In the genomic region with DNA sequence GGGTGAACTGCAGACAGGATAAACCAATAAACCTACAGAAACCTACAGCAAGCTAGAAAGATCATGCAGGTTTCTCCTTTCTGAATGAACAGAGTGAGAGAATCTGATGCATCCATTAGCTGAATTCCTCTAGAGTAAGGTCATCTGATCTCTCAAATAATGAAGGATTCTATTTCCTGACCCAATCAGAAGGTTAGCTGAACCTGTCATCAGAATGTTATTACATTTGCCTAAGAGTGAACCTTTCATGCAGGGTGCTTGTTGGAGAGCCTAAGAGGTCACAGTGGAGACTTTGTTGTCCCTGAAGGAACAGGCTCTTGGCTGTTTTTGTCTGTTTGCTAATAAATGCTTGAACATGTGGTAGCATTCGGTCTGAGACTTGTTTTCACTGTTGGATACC, we compare ENCODE assay signal across 23 cellular contexts. TPM values are rescaled to one million over a fixed set of nuclear protein-coding genes. Genes with fewer than 3 reads are reported as not detected.
A peak's percentile ranks its signal among the peaks of the same experiment; 100 is the strongest.
DNase-seq lines count a peak whose midpoint lies in the region; ATAC-seq, FAIRE-seq and TF ChIP-seq lines count a peak whose summit lies in the region.
"Had no signal": no experiment of that assay in that cellular context is flagged by ENCODE, and none has a peak within 500 bp of the region (broad histone marks: within the 10 kb centered on the region; RNA-seq: fewer than 3 reads in every experiment).

No MANE protein-coding gene starts in this region.

- TF ChIP-seq POLR2A in body of pancreas (IDR thresholded peaks at IDR 0.05), result no peak
- no peak for TF ChIP-seq POLR2A in heart left ventricle (IDR thresholded peaks at IDR 0.05)

- POLR2A ChIA-PET in SK-N-SH (lab: Yijun Ruan, JAX), result no interaction called here

- H3K9ac ChIP-seq in SK-N-SH, result no peak overlapping the region

- no peaks in the 10 kb centered on the region for H3K9me2 ChIP-seq in SK-N-SH

- no peaks in the 10 kb centered on the region for H3K4me1 ChIP-seq in SK-N-SH (ENCODE audit: control insufficient read depth in 1 of 2, insufficient read depth in 2 of 2, low read depth in 1 of 2, low read length in 1 of 2)
- peaks cover 10% of the 10 kb centered on the region for H3K4me1 ChIP-seq in body of pancreas
- H3K4me1 ChIP-seq in heart left ventricle, result peaks cover 0 to 22% (median 0%) of the 10 kb centered on the region in 12 donors

- CTCF ChIA-PET in SK-N-SH (lab: Yijun Ruan, JAX), result interaction anchor here (1.4 to 1.7 kb wide), 4 partner anchors 8 to 355 kb away, joined by 3 to 10 read pairs (median 8); no protein-coding TSS in a partner anchor

- no peaks in the 10 kb centered on the region for H4K20me1 ChIP-seq in SK-N-SH (ENCODE audit: insufficient read depth)

- H3K4me3 ChIP-seq in SK-N-SH (ENCODE audit: low read depth in 2 of 2, low read length in 1 of 2), result no peak overlapping the region
- H3K4me3 ChIP-seq in body of pancreas, result no peak overlapping the region
- H3K4me3 ChIP-seq in heart left ventricle, result no peak overlapping the region

- peak; percentile 27; the same call in 1 of the 3 replicates for ATAC-seq in SK-N-SH treated with all-trans-retinoic acid at 6 μM for 48 hours
- ATAC-seq in body of pancreas, result peak; percentile 49
- no peak for ATAC-seq in heart left ventricle

- no peak overlapping the region for H2AFZ ChIP-seq in SK-N-SH (ENCODE audit: low read depth)

- no peak for TF ChIP-seq RAD21 in SK-N-SH (IDR thresholded peaks at IDR 0.05; ENCODE audit: low read length)

- H3F3A ChIP-seq in SK-N-SH (replicated peaks; ENCODE audit: insufficient read depth), result no peaks in the 10 kb centered on the region

- no peaks in the 10 kb centered on the region for H3K79me2 ChIP-seq in SK-N-SH (ENCODE audit: insufficient read depth)

- TF ChIP-seq CTCF in SK-N-SH (IDR thresholded peaks at IDR 0.05), result no peak
- no peak for TF ChIP-seq CTCF in body of pancreas (IDR thresholded peaks at IDR 0.05)
- TF ChIP-seq CTCF in heart left ventricle (IDR thresholded peaks at IDR 0.05), result no peak

- H3K27ac ChIP-seq in SK-N-SH (ENCODE audit: low read depth in 2 of 2, low read length in 1 of 2), result no peak overlapping the region
- H3K27ac ChIP-seq in body of pancreas, result peak overlapping the region in 2 of 4 donors; percentile 29 to 50
- no peak overlapping the region for H3K27ac ChIP-seq in heart left ventricle
- H3K27ac ChIP-seq: 22Rv1 had no signal

- DNase-seq in SK-N-SH (no peak), body of pancreas (no peak), kidney glomerular epithelial cell (lab: John Stamatoyannopoulos, UW) (peak; percentile 56), NCI-H526 treated with DMSO at 0.1 percent for 48 hours (lab: John Stamatoyannopoulos, UW) (no peak), RCC 7860 (ENCODE audit: low spot score) (no peak), SW480 (ENCODE audit: low spot score) (no peak), heart left ventricle (no peak)
- DNase-seq: CD4-positive, alpha-beta memory T cell; DMS79; GF-D8; H7; NCI-H1092; NCI-H146; NCI-H2081; NCI-H524 had no signal

- 11% methylated on average over 1 of the region's 1 CpG for WGBS in SK-N-SH (ENCODE audit: low lambda C conversion rate)
- WGBS in body of pancreas, 2 donors, result 8 to 31% methylated on average over 1 of the region's 1 CpG
- WGBS in heart left ventricle, 4 donors, result 50 to 77% (median 62%) methylated on average over 1 of the region's 1 CpG

- FAIRE-seq in RCC 7860 (lab: Jason Lieb, UNC), result no peak
- FAIRE-seq: D721Med, GM12892 had no signal

- TF ChIP-seq EP300 in SK-N-SH (IDR thresholded peaks at IDR 0.05; ENCODE audit: borderline replicate concordance in 1 of 2, low read depth in 1 of 2, low read length in 1 of 2), result no peak

- H3K36me3 ChIP-seq in SK-N-SH (replicated peaks in 1 of 2; ENCODE audit: control insufficient read depth in 1 of 2, insufficient read depth in 2 of 2, low read length in 1 of 2) (no peaks in the 10 kb centered on the region), body of pancreas (replicated peaks in 1 of 2; ENCODE audit: insufficient read depth in 1 of 2, low read depth in 2 of 2) (no peaks in the 10 kb centered on the region), heart left ventricle (no peaks in the 10 kb centered on the region)

- no peak overlapping the region for H3K4me2 ChIP-seq in SK-N-SH

- H3K9me3 ChIP-seq in SK-N-SH (no peaks in the 10 kb centered on the region), body of pancreas (no peaks in the 10 kb centered on the region), heart left ventricle (no peaks in the 10 kb centered on the region)

- intact Hi-C loops in body of pancreas (cut with DNase I) (loop anchor here (10.0 kb wide), 1 partner anchor 358 kb away; no protein-coding TSS in a partner anchor), heart left ventricle (cut with DNase I) (loop anchor here in 7 of 10 donors (5.0 to 10.0 kb wide), 4 partner anchors 355 to 668 kb away; a partner anchor contains a TSS)

- H3K27me3 ChIP-seq in SK-N-SH (ENCODE audit: insufficient read depth), result no peaks in the 10 kb centered on the region
- no peaks in the 10 kb centered on the region for H3K27me3 ChIP-seq in body of pancreas
- H3K27me3 ChIP-seq in heart left ventricle, result no peaks in the 10 kb centered on the region

TF ChIP-seq in SK-N-SH treated with all-trans-retinoic acid at 6 μM for 48 hours, 23 proteins besides CTCF, POLR2A, EP300 and RAD21:
- no peak for TF ChIP-seq RARB (CRISPR knock-in tag; IDR thresholded peaks at IDR 0.05)
- TF ChIP-seq, protein P1, sequence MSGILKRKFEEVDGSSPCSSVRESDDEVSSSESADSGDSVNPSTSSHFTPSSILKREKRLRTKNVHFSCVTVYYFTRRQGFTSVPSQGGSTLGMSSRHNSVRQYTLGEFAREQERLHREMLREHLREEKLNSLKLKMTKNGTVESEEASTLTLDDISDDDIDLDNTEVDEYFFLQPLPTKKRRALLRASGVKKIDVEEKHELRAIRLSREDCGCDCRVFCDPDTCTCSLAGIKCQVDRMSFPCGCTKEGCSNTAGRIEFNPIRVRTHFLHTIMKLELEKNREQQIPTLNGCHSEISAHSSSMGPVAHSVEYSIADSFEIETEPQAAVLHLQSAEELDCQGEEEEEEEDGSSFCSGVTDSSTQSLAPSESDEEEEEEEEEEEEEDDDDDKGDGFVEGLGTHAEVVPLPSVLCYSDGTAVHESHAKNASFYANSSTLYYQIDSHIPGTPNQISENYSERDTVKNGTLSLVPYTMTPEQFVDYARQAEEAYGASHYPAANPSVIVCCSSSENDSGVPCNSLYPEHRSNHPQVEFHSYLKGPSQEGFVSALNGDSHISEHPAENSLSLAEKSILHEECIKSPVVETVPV (CRISPR knock-in tag; IDR thresholded peaks at IDR 0.05), result no peak
TF ChIP-seq in SK-N-SH treated with all-trans-retinoic acid at 6 μM for 48 hours: peak in this region for 0.

TF ChIP-seq in SK-N-SH, 30 proteins besides CTCF, POLR2A, EP300 and RAD21 (continues in another document):
- TF ChIP-seq YY1 (IDR thresholded peaks at IDR 0.05; ENCODE audit: low read depth) (no peak), JUND (IDR thresholded peaks at IDR 0.05) (no peak), NFIC (IDR thresholded peaks at IDR 0.05; ENCODE audit: borderline replicate concordance) (no peak)
- TF ChIP-seq, protein P2, sequence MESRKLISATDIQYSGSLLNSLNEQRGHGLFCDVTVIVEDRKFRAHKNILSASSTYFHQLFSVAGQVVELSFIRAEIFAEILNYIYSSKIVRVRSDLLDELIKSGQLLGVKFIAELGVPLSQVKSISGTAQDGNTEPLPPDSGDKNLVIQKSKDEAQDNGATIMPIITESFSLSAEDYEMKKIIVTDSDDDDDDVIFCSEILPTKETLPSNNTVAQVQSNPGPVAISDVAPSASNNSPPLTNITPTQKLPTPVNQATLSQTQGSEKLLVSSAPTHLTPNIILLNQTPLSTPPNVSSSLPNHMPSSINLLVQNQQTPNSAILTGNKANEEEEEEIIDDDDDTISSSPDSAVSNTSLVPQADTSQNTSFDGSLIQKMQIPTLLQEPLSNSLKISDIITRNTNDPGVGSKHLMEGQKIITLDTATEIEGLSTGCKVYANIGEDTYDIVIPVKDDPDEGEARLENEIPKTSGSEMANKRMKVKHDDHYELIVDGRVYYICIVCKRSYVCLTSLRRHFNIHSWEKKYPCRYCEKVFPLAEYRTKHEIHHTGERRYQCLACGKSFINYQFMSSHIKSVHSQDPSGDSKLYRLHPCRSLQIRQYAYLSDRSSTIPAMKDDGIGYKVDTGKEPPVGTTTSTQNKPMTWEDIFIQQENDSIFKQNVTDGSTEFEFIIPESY (IDR thresholded peaks at IDR 0.05; ENCODE audit: borderline replicate concordance, low read depth), result no peak
- TF ChIP-seq, protein P3, sequence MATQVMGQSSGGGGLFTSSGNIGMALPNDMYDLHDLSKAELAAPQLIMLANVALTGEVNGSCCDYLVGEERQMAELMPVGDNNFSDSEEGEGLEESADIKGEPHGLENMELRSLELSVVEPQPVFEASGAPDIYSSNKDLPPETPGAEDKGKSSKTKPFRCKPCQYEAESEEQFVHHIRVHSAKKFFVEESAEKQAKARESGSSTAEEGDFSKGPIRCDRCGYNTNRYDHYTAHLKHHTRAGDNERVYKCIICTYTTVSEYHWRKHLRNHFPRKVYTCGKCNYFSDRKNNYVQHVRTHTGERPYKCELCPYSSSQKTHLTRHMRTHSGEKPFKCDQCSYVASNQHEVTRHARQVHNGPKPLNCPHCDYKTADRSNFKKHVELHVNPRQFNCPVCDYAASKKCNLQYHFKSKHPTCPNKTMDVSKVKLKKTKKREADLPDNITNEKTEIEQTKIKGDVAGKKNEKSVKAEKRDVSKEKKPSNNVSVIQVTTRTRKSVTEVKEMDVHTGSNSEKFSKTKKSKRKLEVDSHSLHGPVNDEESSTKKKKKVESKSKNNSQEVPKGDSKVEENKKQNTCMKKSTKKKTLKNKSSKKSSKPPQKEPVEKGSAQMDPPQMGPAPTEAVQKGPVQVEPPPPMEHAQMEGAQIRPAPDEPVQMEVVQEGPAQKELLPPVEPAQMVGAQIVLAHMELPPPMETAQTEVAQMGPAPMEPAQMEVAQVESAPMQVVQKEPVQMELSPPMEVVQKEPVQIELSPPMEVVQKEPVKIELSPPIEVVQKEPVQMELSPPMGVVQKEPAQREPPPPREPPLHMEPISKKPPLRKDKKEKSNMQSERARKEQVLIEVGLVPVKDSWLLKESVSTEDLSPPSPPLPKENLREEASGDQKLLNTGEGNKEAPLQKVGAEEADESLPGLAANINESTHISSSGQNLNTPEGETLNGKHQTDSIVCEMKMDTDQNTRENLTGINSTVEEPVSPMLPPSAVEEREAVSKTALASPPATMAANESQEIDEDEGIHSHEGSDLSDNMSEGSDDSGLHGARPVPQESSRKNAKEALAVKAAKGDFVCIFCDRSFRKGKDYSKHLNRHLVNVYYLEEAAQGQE (IDR thresholded peaks at IDR 0.05; ENCODE audit: low read depth, low read length), result no peak

RNA-seq across cellular contexts. Expression of a gene that starts 24.0 kb away (rescaled TPM):
- polyA plus RNA-seq in SK-N-SH (2012; rRNA removed) (not detected in 2 replicates), heart left ventricle (not detected)
- not detected in 2 replicates for polyA plus RNA-seq in SK-N-SH (2012; cell fraction: cytosol; rRNA removed)
- polyA plus RNA-seq in SK-N-SH (2012; cell fraction: nucleus; rRNA removed), result not detected in 2 replicates
- total RNA-seq in body of pancreas (not detected), heart left ventricle (not detected)
- total RNA-seq: CD4-positive, alpha-beta memory T cell; H7; MCF 10A; RPMI7951 had no signal
- polyA plus RNA-seq: AG04450; BJ; CD4-positive, alpha-beta memory T cell had no signal

RNA-seq across cellular contexts. Expression of a gene that starts 57.5 kb away (rescaled TPM):
- polyA plus RNA-seq in SK-N-SH (2012; rRNA removed), result not detected in 2 replicates
- not detected in 2 replicates for polyA plus RNA-seq in SK-N-SH (2012; cell fraction: cytosol; rRNA removed)
- polyA plus RNA-seq in SK-N-SH (2012; cell fraction: nucleus; rRNA removed), result not detected in 2 replicates
- total RNA-seq in body of pancreas, result not detected
- total RNA-seq in heart left ventricle, result under 1 TPM in 2 of 9 donors, not detected in 7; 0.19 to 0.50 TPM
- not detected for polyA plus RNA-seq in heart left ventricle
- total RNA-seq: CD4-positive, alpha-beta memory T cell; H7; MCF 10A; RPMI7951 had no signal
- polyA plus RNA-seq: AG04450; BJ; CD4-positive, alpha-beta memory T cell had no signal

Comparison
In these comparisons a context has a peak if more than half of its experiments do, and no peak if none do; other contexts are left out.
1. ATAC-seq: peak in SK-N-SH treated with all-trans-retinoic acid at 6 μM for 48 hours (single experiment) and body of pancreas (single experiment); none in heart left ventricle (0 of 4).